ENCODE assay signal across 21 cellular contexts in the genomic region with DNA sequence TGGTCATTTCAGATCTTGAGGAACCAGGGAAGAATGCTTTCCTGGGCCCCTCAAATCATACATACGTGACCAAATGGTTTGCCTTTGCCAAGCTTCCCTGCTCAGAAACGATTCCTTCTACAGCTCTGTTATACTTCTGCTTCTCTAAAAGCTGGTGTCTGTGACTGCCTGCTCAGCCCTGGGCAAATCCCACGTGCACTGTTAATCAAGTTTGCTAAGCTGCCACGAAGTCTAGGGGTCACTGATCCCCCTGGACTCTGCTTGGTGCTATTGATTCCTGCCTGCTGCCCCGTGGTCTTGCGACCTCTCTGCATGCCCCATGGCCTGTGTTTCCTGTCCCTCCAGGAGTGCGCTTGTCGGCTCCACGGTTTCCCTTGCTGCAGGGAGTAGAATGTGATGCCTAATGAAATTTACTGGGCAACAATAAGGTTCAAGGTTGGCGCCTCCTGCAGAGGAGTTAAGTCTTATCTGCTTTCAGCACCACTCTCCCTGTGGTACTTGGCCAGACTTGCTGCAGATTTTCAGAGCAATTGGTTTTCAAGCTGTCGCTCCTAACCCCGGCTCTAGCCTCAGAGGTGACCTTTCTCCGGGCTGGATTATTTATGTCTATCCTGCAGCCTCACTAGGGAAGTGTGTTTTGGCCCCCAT.
DNase-seq lines count a peak whose midpoint lies in the region; ATAC-seq and TF ChIP-seq lines count a peak whose summit lies in the region.
"Had no signal": no experiment of that assay in that cellular context is flagged by ENCODE, and none has a peak within 500 bp of the region (broad histone marks: within the 10 kb centered on the region; RNA-seq: fewer than 3 reads in every experiment).

No MANE protein-coding gene starts in this region.

- H3K36me3 ChIP-seq in cardiac muscle cell (no peaks in the 10 kb centered on the region), mesendoderm (ENCODE audit: control insufficient read depth, insufficient read depth, low read length) (no peaks in the 10 kb centered on the region), upper lobe of right lung (no peaks in the 10 kb centered on the region)
- H3K36me3 ChIP-seq: BLaER1 treated with 17β-estradiol and CSF1 and Interleukin-3, amounts not matched to agents 10 nM and 100 nM; SJCRH30 had no signal

- no peaks in the 10 kb centered on the region for H3K79me2 ChIP-seq in mesendoderm (ENCODE audit: control insufficient read depth, insufficient read depth, low read length)

- H3K27me3 ChIP-seq in cardiac muscle cell (no peaks in the 10 kb centered on the region), mesendoderm (ENCODE audit: insufficient read depth, low read length, poor library complexity) (no peaks in the 10 kb centered on the region), upper lobe of right lung (no peaks in the 10 kb centered on the region)
- H3K27me3 ChIP-seq: BLaER1 treated with 17β-estradiol and CSF1 and Interleukin-3, amounts not matched to agents 10 nM and 100 nM; SJCRH30 had no signal

- intact Hi-C loops in cardiac septum (cut with DNase I), result no loop called here
- intact Hi-C loops in upper lobe of right lung (cut with DNase I), result no loop called here

- no peak overlapping the region for H3K23ac ChIP-seq in mesendoderm (ENCODE audit: low read length)

- no peak overlapping the region for H3K4ac ChIP-seq in mesendoderm (ENCODE audit: low read depth, low read length)

- no peak overlapping the region for H2BK5ac ChIP-seq in mesendoderm (ENCODE audit: low read length)

- DNase-seq in cardiac muscle cell (ENCODE audit: low read depth in 1 of 2, low spot score in 1 of 2) (peak; percentile 20 to 73), cardiac septum (ENCODE audit: low spot score) (no peak), fibroblast of the aortic adventitia (ENCODE audit: low read depth) (peak; percentile 23), mesendoderm (peak; percentile 82), upper lobe of right lung (no peak), NAMALWA (ENCODE audit: low spot score) (no peak)
- DNase-seq: activated CD4-positive, CD25-positive, alpha-beta regulatory T cell; activated CD8-positive, alpha-beta memory T cell treated with anti-CD3 and anti-CD28 coated beads for 24 hours; effector memory CD4-positive, alpha-beta T cell; Kasumi-1; left colon; NCI-H1105 treated with DMSO at 0.1 percent for 48 hours; NCI-H526; SJCRH30; T-helper 2 cell had no signal

- H3K56ac ChIP-seq in mesendoderm (ENCODE audit: low read length), result no peak overlapping the region

- no peak overlapping the region for H2BK15ac ChIP-seq in mesendoderm (replicated peaks; ENCODE audit: low read depth)

- H4K8ac ChIP-seq in mesendoderm (ENCODE audit: low read depth, low read length), result no peak overlapping the region

- peaks cover 26% of the 10 kb centered on the region for H3K4me1 ChIP-seq in cardiac muscle cell (ENCODE audit: low read depth)
- H3K4me1 ChIP-seq in mesendoderm (ENCODE audit: control insufficient read depth, low read depth, low read length), result peaks cover 6% of the 10 kb centered on the region
- no peaks in the 10 kb centered on the region for H3K4me1 ChIP-seq in upper lobe of right lung
- H3K4me1 ChIP-seq: A549; BLaER1 treated with 17β-estradiol and CSF1 and Interleukin-3, amounts not matched to agents 10 nM and 100 nM; SJCRH30 had no signal

- no peak overlapping the region for H3K9ac ChIP-seq in mesendoderm (ENCODE audit: low read length)
- H3K9ac ChIP-seq: BLaER1 treated with 17β-estradiol and CSF1 and Interleukin-3, amounts not matched to agents 10 nM and 100 nM had no signal

- H3K4me2 ChIP-seq in mesendoderm (ENCODE audit: low read length), result no peak overlapping the region
- H3K4me2 ChIP-seq: A549; BLaER1 treated with 17β-estradiol and CSF1 and Interleukin-3, amounts not matched to agents 10 nM and 100 nM had no signal

- no peak overlapping the region for H2BK120ac ChIP-seq in mesendoderm (ENCODE audit: low read depth, low read length)

- H4K5ac ChIP-seq in mesendoderm (ENCODE audit: low read length), result no peak overlapping the region

- H3K79me1 ChIP-seq in mesendoderm (ENCODE audit: low read length), result no peaks in the 10 kb centered on the region

- H3K4me3 ChIP-seq in cardiac muscle cell (no peak overlapping the region), fibroblast of the aortic adventitia (ENCODE audit: low read depth, low read length) (no peak overlapping the region), mesendoderm (ENCODE audit: low read length) (no peak overlapping the region), upper lobe of right lung (no peak overlapping the region)
- H3K4me3 ChIP-seq: A549; BLaER1 treated with 17β-estradiol and CSF1 and Interleukin-3, amounts not matched to agents 10 nM and 100 nM; GM12878; SJCRH30 had no signal

- no peak overlapping the region for H2AK5ac ChIP-seq in mesendoderm (ENCODE audit: low read length)

- TF ChIP-seq CTCF in cardiac muscle cell (IDR thresholded peaks at IDR 0.05; ENCODE audit: low read depth, low read length) (no peak), fibroblast of the aortic adventitia (IDR thresholded peaks at IDR 0.05; ENCODE audit: insufficient read depth, low read length) (no peak), upper lobe of right lung (IDR thresholded peaks at IDR 0.05) (no peak)

- WGBS in mesendoderm (ENCODE audit: extremely low coverage, insufficient coverage, low lambda C conversion rate), result no CpG with 5 or more reads among the region's 13 CpGs

- ATAC-seq in upper lobe of right lung (peak; percentile 10), HG02973 (IDR thresholded peaks at IDR 0.05; ENCODE audit: unreplicated experiment) (no peak), GM21381 (IDR thresholded peaks at IDR 0.05; ENCODE audit: unreplicated experiment) (no peak)
- ATAC-seq: A549; activated naive CD4-positive, alpha-beta T cell treated with anti-CD3 and anti-CD28 coated beads, Interleukin-2, amount 50 U/mL, for 72 hours; GM12878; left colon had no signal

- H3K27ac ChIP-seq in cardiac muscle cell (peak overlapping the region; percentile 58), mesendoderm (ENCODE audit: low read depth, low read length) (no peak overlapping the region), upper lobe of right lung (no peak overlapping the region)
- H3K27ac ChIP-seq: A549; BLaER1 treated with 17β-estradiol and CSF1 and Interleukin-3, amounts not matched to agents 10 nM and 100 nM; SJCRH30 had no signal

- H3K9me3 ChIP-seq in cardiac muscle cell (ENCODE audit: low read depth), result no peaks in the 10 kb centered on the region
- peaks cover 5% of the 10 kb centered on the region for H3K9me3 ChIP-seq in upper lobe of right lung

- no peak overlapping the region for H3K18ac ChIP-seq in mesendoderm (ENCODE audit: low read length)

Comparison
In these comparisons a context has a peak if more than half of its experiments do, and no peak if none do; other contexts are left out.
1. DNase-seq: peak in cardiac muscle cell (2 of 2), fibroblast of the aortic adventitia (single experiment) and mesendoderm (single experiment); none in cardiac septum (single experiment), upper lobe of right lung (single experiment) and NAMALWA (single experiment).